ENCODE assay signal across 8 cellular contexts in the genomic region with DNA sequence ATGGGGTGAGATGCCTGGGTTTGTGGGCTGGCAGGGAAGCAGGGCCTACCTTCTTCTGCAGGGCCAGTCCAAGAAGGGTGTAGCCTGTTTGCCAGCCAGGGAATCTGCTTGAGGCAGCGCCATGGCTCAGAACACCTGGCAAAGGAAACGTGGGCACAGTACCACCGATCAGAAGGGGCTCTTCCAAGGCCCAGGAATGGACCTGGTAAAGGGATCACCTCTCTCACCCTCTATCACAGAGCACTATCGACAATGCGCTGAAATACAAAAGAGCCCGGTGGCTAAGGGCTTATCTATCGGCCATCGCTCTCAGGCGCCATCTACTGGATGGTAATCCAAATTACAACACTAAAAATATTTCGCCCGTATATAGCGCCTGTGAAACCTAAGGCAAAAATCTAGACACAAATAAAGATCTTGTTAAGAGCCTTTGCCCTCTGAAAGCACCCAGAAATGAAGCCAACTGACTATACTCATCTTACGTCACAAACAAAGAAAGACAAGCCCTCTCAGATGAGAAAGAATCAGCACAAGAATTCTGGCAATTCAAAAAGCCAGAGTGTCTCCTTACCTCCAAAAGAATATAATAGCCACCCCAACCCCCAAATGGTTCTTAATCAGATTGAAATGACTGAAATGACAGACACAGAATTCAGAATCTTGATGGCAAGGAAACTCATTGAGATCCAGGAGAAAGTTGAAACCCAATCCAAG.
DNase-seq lines count a peak whose midpoint lies in the region; ATAC-seq and TF ChIP-seq lines count a peak whose summit lies in the region.

No MANE protein-coding gene starts in this region.

- no peak overlapping the region for H3K27ac Mint-ChIP-seq in osteocyte (ENCODE audit: unreplicated experiment)

- H3K36me3 Mint-ChIP-seq in osteocyte (ENCODE audit: unreplicated experiment) = no peaks in the 10 kb centered on the region

- peaks cover 18% of the 10 kb centered on the region for H3K9me3 Mint-ChIP-seq in osteocyte (ENCODE audit: unreplicated experiment)

- TF ChIP-seq CTCF in osteocyte (IDR thresholded peaks at IDR 0.05) = peak; percentile 48

- peak; percentile 62 for ATAC-seq in HG02973 (IDR thresholded peaks at IDR 0.05; ENCODE audit: unreplicated experiment)
- no peak for ATAC-seq in HG03159 (IDR thresholded peaks at IDR 0.05; ENCODE audit: unreplicated experiment)

- H3K4me1 Mint-ChIP-seq in osteocyte (ENCODE audit: unreplicated experiment) = no peaks in the 10 kb centered on the region

- peak; percentile 7 for DNase-seq in SIG-M5 treated with dmso at 0.1 percent for 504 hours (lab: John Stamatoyannopoulos, UW; ENCODE audit: unreplicated experiment)
- DNase-seq in SIG-M5 (lab: John Stamatoyannopoulos, UW) = no peak
- DNase-seq in SKM-1 treated with dmso at 0.1 percent for 144 hours (lab: John Stamatoyannopoulos, UW; ENCODE audit: unreplicated experiment) = peak; percentile 26
- peak; percentile 16 to 36 for DNase-seq in dermis microvascular lymphatic vessel endothelial cell (ENCODE audit: low read depth in 2 of 2)
- no peak for DNase-seq in osteocyte (ENCODE audit: extremely low spot score, unreplicated experiment)
- DNase-seq in ecto neural progenitor cell (ENCODE audit: low spot score) = no peak

- H3K27me3 Mint-ChIP-seq in osteocyte (ENCODE audit: unreplicated experiment) = no peaks in the 10 kb centered on the region

- H3K4me3 Mint-ChIP-seq in osteocyte (ENCODE audit: unreplicated experiment) = no peak overlapping the region

Comparison
In these comparisons a context has a peak if more than half of its experiments do, and no peak if none do; other contexts are left out.
1. DNase-seq: peak in SIG-M5 treated with dmso at 0.1 percent for 504 hours (single experiment), SKM-1 treated with dmso at 0.1 percent for 144 hours (single experiment) and dermis microvascular lymphatic vessel endothelial cell (2 of 2); none in SIG-M5 (single experiment), osteocyte (single experiment) and ecto neural progenitor cell (single experiment).